Comparison of ENCODE assay signal across 8 cellular contexts in genomic region chr12:110049034-110049433, GRCh38. TPM values are rescaled to one million over a fixed set of nuclear protein-coding genes. Genes with fewer than 3 reads are reported as not detected.
DNase-seq lines count a peak whose midpoint lies in the region; ATAC-seq and TF ChIP-seq lines count a peak whose summit lies in the region.
"Not testable (repeated sequence)": the region's sequence is repeated elsewhere in the genome, so short reads cannot be mapped to it uniquely, and the experiment has no call there.

No MANE protein-coding gene starts in this region.

- peak overlapping the region; percentile 19 for H3K9ac ChIP-seq in mammary epithelial cell (ENCODE audit: insufficient read depth, low read length)
- not testable (repeated sequence) for H3K9ac ChIP-seq in muscle layer of colon (ENCODE audit: low read length)
- H3K9ac ChIP-seq in smooth muscle cell (ENCODE audit: low read depth), result peak overlapping the region; percentile 59

- TF ChIP-seq CTCF in AG10803 (conservative IDR thresholded peaks at IDR 0.05; ENCODE audit: low read length); mammary epithelial cell (conservative IDR thresholded peaks at IDR 0.05 in 1 of 2, IDR thresholded peaks at IDR 0.05 in 1 of 2; ENCODE audit: extremely low read depth in 1 of 2, insufficient read depth in 1 of 2, low read depth in 1 of 2, low read length in 2 of 2); cardiac muscle cell (IDR thresholded peaks at IDR 0.05; ENCODE audit: low read depth, low read length); smooth muscle cell (IDR thresholded peaks at IDR 0.05; ENCODE audit: borderline replicate concordance, insufficient read depth, poor library complexity, severe bottlenecking): not testable (repeated sequence)

- not testable (repeated sequence) for H3K4me1 ChIP-seq in mammary epithelial cell (ENCODE audit: insufficient read depth, low read length); cardiac muscle cell (ENCODE audit: low read depth); smooth muscle cell (ENCODE audit: low read depth)
- peaks cover 19% of the 10 kb centered on the region for H3K4me1 ChIP-seq in muscle layer of colon (ENCODE audit: insufficient read depth, low read length)

- peak overlapping the region; percentile 64 for H3K27ac ChIP-seq in mammary epithelial cell (ENCODE audit: insufficient read depth, low read depth, low read length)
- H3K27ac ChIP-seq in cardiac muscle cell, result not testable (repeated sequence)
- peak overlapping the region; percentile 5 for H3K27ac ChIP-seq in muscle layer of colon (ENCODE audit: low read depth, low read length)
- H3K27ac ChIP-seq in smooth muscle cell (ENCODE audit: low read depth), result peak overlapping the region; percentile 70

- WGBS in mammary epithelial cell (ENCODE audit: low coverage, missing lambda C conversion rate), result 90% methylated on average over 9 of the region's 11 CpGs
- 93% methylated on average over 11 of the region's 11 CpGs for WGBS in smooth muscle cell (ENCODE audit: low lambda C conversion rate)

- CTCF ChIA-PET in activated CD4-positive, alpha-beta T cell treated with anti-CD3 and anti-CD28 coated beads, Interleukin-2, amount 10 ng/mL, durations not matched to agents 7 days and 5 days (lab: Charles Lee); mammary epithelial cell (lab: Charles Lee; ENCODE audit: low non-redundant PET): not testable (repeated sequence)

- H3K27ac Mint-ChIP-seq in activated CD4-positive, alpha-beta T cell treated with anti-CD3 and anti-CD28 coated beads, Interleukin-2, amount 10 ng/mL, durations not matched to agents 7 days and 5 days, result peak overlapping the region; percentile 95

- H3F3A ChIP-seq in smooth muscle cell (ENCODE audit: low read depth), result not testable (repeated sequence)

- H3K9me3 Mint-ChIP-seq in activated CD4-positive, alpha-beta T cell treated with anti-CD3 and anti-CD28 coated beads, Interleukin-2, amount 10 ng/mL, durations not matched to agents 7 days and 5 days, result not testable (repeated sequence)

- H3K4me3 ChIP-seq in AG10803 (ENCODE audit: low read length) (peak overlapping the region; percentile 81), mammary epithelial cell (replicated peaks in 1 of 3; ENCODE audit: insufficient read depth in 1 of 3, low read depth in 2 of 3, low read length in 3 of 3) (peak overlapping the region; percentile 53 to 89 (median 84)), cardiac muscle cell (peak overlapping the region; percentile 55), muscle layer of colon (ENCODE audit: low read depth in 1 of 2, low read length in 2 of 2) (peak overlapping the region; percentile 62 to 86), smooth muscle cell (peak overlapping the region; percentile 81)

- peak overlapping the region; percentile 89 for H3K4me3 Mint-ChIP-seq in activated CD4-positive, alpha-beta T cell treated with anti-CD3 and anti-CD28 coated beads, Interleukin-2, amount 10 ng/mL, durations not matched to agents 7 days and 5 days

- dilution Hi-C loops in mammary epithelial cell (cut with HindIII; ENCODE audit: low sequenced_read_pairs), result not testable (repeated sequence)

- peaks cover 35% of the 10 kb centered on the region for H3K4me1 Mint-ChIP-seq in activated CD4-positive, alpha-beta T cell treated with anti-CD3 and anti-CD28 coated beads, Interleukin-2, amount 10 ng/mL, durations not matched to agents 7 days and 5 days

- POLR2A ChIA-PET in activated CD4-positive, alpha-beta T cell treated with anti-CD3 and anti-CD28 coated beads, Interleukin-2, amount 10 ng/mL, durations not matched to agents 7 days and 5 days (lab: Charles Lee), result not testable (repeated sequence)

- H3K79me2 ChIP-seq in mammary epithelial cell (ENCODE audit: insufficient read depth, low read length), result peaks cover 35% of the 10 kb centered on the region
- peaks cover 33% of the 10 kb centered on the region for H3K79me2 ChIP-seq in smooth muscle cell (ENCODE audit: low read depth)

- not testable (repeated sequence) for H3K27me3 Mint-ChIP-seq in activated CD4-positive, alpha-beta T cell treated with anti-CD3 and anti-CD28 coated beads, Interleukin-2, amount 10 ng/mL, durations not matched to agents 7 days and 5 days

- H3K27me3 ChIP-seq in mammary epithelial cell (ENCODE audit: insufficient read depth, low read length); cardiac muscle cell; muscle layer of colon (ENCODE audit: control insufficient read depth in 1 of 2, insufficient read depth in 2 of 2, low read length in 2 of 2); smooth muscle cell (ENCODE audit: low read depth): not testable (repeated sequence)

- BruUV-seq in mammary epithelial cell (replicated peaks; lab: Mats Ljungman, UMichigan), result not testable (repeated sequence)

- DNase-seq in AG10803 (ENCODE audit: low read depth); activated CD4-positive, alpha-beta T cell treated with anti-CD3 and anti-CD28 coated beads, Interleukin-2, amount 10 ng/mL, durations not matched to agents 7 days and 5 days; mammary epithelial cell; cardiac muscle cell (ENCODE audit: low read depth in 1 of 2, low spot score in 1 of 2); smooth muscle cell (lab: John Stamatoyannopoulos, UW; ENCODE audit: unreplicated experiment): not testable (repeated sequence)
- DNase-seq in NAMALWA (ENCODE audit: low spot score), result peak; percentile 57

- in situ Hi-C loops in mammary epithelial cell (cut with MboI; ENCODE audit: low sequenced_read_pairs in 2 of 2), result not testable (repeated sequence)

- H3K36me3 Mint-ChIP-seq in activated CD4-positive, alpha-beta T cell treated with anti-CD3 and anti-CD28 coated beads, Interleukin-2, amount 10 ng/mL, durations not matched to agents 7 days and 5 days (ENCODE audit: low read depth), result not testable (repeated sequence)

- intact Hi-C loops in mammary epithelial cell (cut with micrococcal nuclease), result not testable (repeated sequence)

- peak; percentile 28 for ATAC-seq in GM21526 (IDR thresholded peaks at IDR 0.05; ENCODE audit: low FRiP score, unreplicated experiment)

- H2AFZ ChIP-seq in mammary epithelial cell (ENCODE audit: low read depth, low read length), result peak overlapping the region; percentile 92
- peak overlapping the region; percentile 82 for H2AFZ ChIP-seq in smooth muscle cell (ENCODE audit: low read depth)

- not testable (repeated sequence) for H3K9me3 ChIP-seq in mammary epithelial cell (replicated peaks; ENCODE audit: insufficient read depth, low read length); cardiac muscle cell (ENCODE audit: low read depth); muscle layer of colon (ENCODE audit: low read length); smooth muscle cell (replicated peaks; ENCODE audit: low read depth)

- H3K4me2 ChIP-seq in mammary epithelial cell (ENCODE audit: insufficient read depth, low read depth, low read length), result peak overlapping the region; percentile 80
- peak overlapping the region; percentile 97 for H3K4me2 ChIP-seq in smooth muscle cell

- H4K20me1 ChIP-seq in mammary epithelial cell (ENCODE audit: insufficient read depth, low read length); smooth muscle cell (ENCODE audit: low read depth): not testable (repeated sequence)

- not testable (repeated sequence) for H3K36me3 ChIP-seq in mammary epithelial cell (ENCODE audit: insufficient read depth, low read length); cardiac muscle cell; muscle layer of colon (ENCODE audit: insufficient read depth, low read length); smooth muscle cell (ENCODE audit: low read depth)

RNA-seq across cellular contexts. Expression of gene C12orf76, which starts 0.7 kb away (rescaled TPM):
- total RNA-seq in activated CD4-positive, alpha-beta T cell treated with anti-CD3 and anti-CD28 coated beads, Interleukin-2, amount 10 ng/mL, durations not matched to agents 7 days and 5 days, result 10 to 100 TPM; 19.9 to 25.8 TPM
- total RNA-seq in mammary epithelial cell, result 10 to 100 TPM in 1 of 2 donors, 1 to 10 TPM in 1; 5.5 to 10.2 TPM
- polyA plus RNA-seq in mammary epithelial cell, result 4.9 TPM
- not detected for polyA minus RNA-seq in mammary epithelial cell
- total RNA-seq in cardiac muscle cell, result 24.8 and 25.0 TPM in 2 replicates
- polyA plus RNA-seq in cardiac muscle cell, result 14.9 and 19.8 TPM in 2 replicates
- total RNA-seq in smooth muscle cell, result 12.0 and 16.8 TPM in 2 replicates
- polyA plus RNA-seq in smooth muscle cell, result 10.0 and 13.9 TPM in 2 replicates

RNA-seq across cellular contexts. Expression of gene ANKRD13A, which starts 49.8 kb away (rescaled TPM):
- total RNA-seq in activated CD4-positive, alpha-beta T cell treated with anti-CD3 and anti-CD28 coated beads, Interleukin-2, amount 10 ng/mL, durations not matched to agents 7 days and 5 days, result 10 to 100 TPM; 82.5 to 88.2 TPM
- total RNA-seq in mammary epithelial cell (100 to 1,000 TPM in 1 of 2 donors, 10 to 100 TPM in 1; 51.0 to 160 TPM), cardiac muscle cell (77.2 and 131 TPM in 2 replicates), smooth muscle cell (31.1 and 35.6 TPM in 2 replicates)
- polyA plus RNA-seq in mammary epithelial cell (48.4 TPM), cardiac muscle cell (25.5 and 26.9 TPM in 2 replicates), smooth muscle cell (11.6 and 12.0 TPM in 2 replicates)
- polyA minus RNA-seq in mammary epithelial cell, result 46.7 TPM

RNA-seq across cellular contexts. Expression of gene GIT2, which starts 52.9 kb away (rescaled TPM):
- total RNA-seq in activated CD4-positive, alpha-beta T cell treated with anti-CD3 and anti-CD28 coated beads, Interleukin-2, amount 10 ng/mL, durations not matched to agents 7 days and 5 days, result 100 to 1,000 TPM; 101 to 107 TPM
- total RNA-seq in mammary epithelial cell (10 to 100 TPM; 26.8 to 30.8 TPM), cardiac muscle cell (24.3 and 25.7 TPM in 2 replicates), smooth muscle cell (27.3 and 27.4 TPM in 2 replicates)
- polyA plus RNA-seq in mammary epithelial cell (16.0 TPM), cardiac muscle cell (23.3 and 34.7 TPM in 2 replicates), smooth muscle cell (20.3 and 24.9 TPM in 2 replicates)
- 39.9 TPM for polyA minus RNA-seq in mammary epithelial cell
